ENCODE assay signal across 1 cellular context in the genomic region with DNA sequence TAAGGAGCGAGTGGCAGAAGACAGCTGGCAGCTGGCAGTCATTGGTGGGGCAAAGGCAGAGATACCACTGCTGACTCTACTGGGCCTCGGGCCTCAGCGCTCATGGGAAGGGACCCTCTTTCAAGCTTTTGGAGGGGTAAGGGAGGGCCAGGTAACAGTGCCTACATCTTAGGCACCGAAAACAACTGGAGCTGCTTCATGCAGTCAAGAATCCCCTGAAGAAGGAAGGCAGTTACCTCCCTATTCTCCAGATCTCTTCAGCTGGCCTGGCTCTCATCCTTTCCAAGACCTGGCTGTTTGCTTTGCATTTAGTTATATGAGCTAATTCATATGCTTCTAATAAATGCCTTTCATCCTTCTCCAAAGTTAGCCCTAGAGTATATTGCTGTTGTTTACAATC.
A peak's percentile ranks its signal among the peaks of the same experiment; 100 is the strongest.
TF ChIP-seq lines count a peak whose summit lies in the region.

No MANE protein-coding gene starts in this region.

TF ChIP-seq in K562, 482 proteins besides CTCF, POLR2A, EP300 and RAD21:
- TF ChIP-seq CCAR2 (IDR thresholded peaks at IDR 0.05; ENCODE audit: low read depth, low read length) (no peak), ZNF639 (CRISPR knock-in tag; conservative IDR thresholded peaks at IDR 0.05 in 1 of 2, IDR thresholded peaks at IDR 0.05 in 1 of 2) (0 out of 4 replicates have a peak, but pooled peaks of 1 of the 2 experiments have one; percentile 67), KLF10 (CRISPR knock-in tag; IDR thresholded peaks at IDR 0.05) (no peak), PYGO2 (tag; IDR thresholded peaks at IDR 0.05) (no peak), CBX2 (IDR thresholded peaks at IDR 0.05; ENCODE audit: insufficient read depth, low read length, poor library complexity, severe bottlenecking) (peak; percentile 8), PURB (CRISPR knock-in tag; IDR thresholded peaks at IDR 0.05; ENCODE audit: low read depth) (no peak), ZC3H4 (CRISPR knock-in tag; IDR thresholded peaks at IDR 0.05; ENCODE audit: borderline replicate concordance) (0 out of 2 replicates have a peak, but pooled peaks have one; percentile 5), TEAD1 (CRISPR knock-in tag; IDR thresholded peaks at IDR 0.05) (0 out of 4 replicates have a peak, but pooled peaks of 1 of the 2 experiments have one; percentile 29), NEUROD1 (IDR thresholded peaks at IDR 0.05; ENCODE audit: borderline replicate concordance, low read depth, low read length, partially characterized antibody) (no peak), ILK (tag; IDR thresholded peaks at IDR 0.05; ENCODE audit: borderline replicate concordance, low read depth) (no peak), USF1 (CRISPR knock-in tag; IDR thresholded peaks at IDR 0.05) (0 out of 2 replicates have a peak, but pooled peaks have one; percentile 34), JUN (IDR thresholded peaks at IDR 0.05; ENCODE audit: borderline replicate concordance, low read depth, low read length) (no peak), JUN (CRISPR knock-in tag; IDR thresholded peaks at IDR 0.05; ENCODE audit: borderline replicate concordance) (0 out of 2 replicates have a peak, but pooled peaks have one; percentile 85), MYNN (IDR thresholded peaks at IDR 0.05) (no peak), MYNN (CRISPR knock-in tag; IDR thresholded peaks at IDR 0.05) (peak; percentile 46; the same call in 1 of the 2 replicates), ARID4B (CRISPR knock-in tag; IDR thresholded peaks at IDR 0.05) (0 out of 2 replicates have a peak, but pooled peaks have one; percentile 63)
